ENCODE assay signal across 25 cellular contexts in the genomic region with DNA sequence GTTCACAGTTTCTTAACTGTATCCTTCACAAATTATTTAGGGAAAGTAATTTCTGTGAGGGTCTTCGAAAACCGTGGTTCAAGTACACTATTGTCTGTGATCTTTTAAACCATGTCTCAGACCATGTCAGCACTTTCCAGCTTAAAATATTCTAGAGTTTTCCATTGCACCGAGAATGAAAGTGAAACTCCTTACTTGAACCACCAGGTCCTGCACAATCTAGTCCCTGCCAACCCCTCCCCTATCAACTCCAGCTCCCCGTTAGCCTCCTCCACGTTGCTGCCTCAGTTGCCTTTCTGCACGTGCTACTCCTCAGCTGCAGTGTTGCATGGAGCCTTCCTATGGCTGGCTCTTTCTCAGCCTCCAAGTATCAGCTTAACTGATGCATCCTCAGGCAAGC. TPM values are rescaled to one million over a fixed set of nuclear protein-coding genes. Genes with fewer than 3 reads are reported as not detected.
DNase-seq lines count a peak whose midpoint lies in the region; ATAC-seq and TF ChIP-seq lines count a peak whose summit lies in the region.
"Had no signal": no experiment of that assay in that cellular context is flagged by ENCODE, and none has a peak within 500 bp of the region (broad histone marks: within the 10 kb centered on the region; RNA-seq: fewer than 3 reads in every experiment).

No MANE protein-coding gene starts in this region.

- WGBS in right cardiac atrium = 63% methylated on average over 6 of the region's 6 CpGs

- peak overlapping the region; percentile 8 for H3K4me3 ChIP-seq in right cardiac atrium (ENCODE audit: low read length)
- peak overlapping the region; percentile 19 to 48 for H3K4me3 ChIP-seq in muscle layer of duodenum (ENCODE audit: low read depth in 1 of 2, low read length in 2 of 2)
- H3K4me3 ChIP-seq: SK-N-MC, vagina had no signal

- H3K27me3 Mint-ChIP-seq in central memory CD8-positive, alpha-beta T cell = peaks cover 38% of the 10 kb centered on the region

- in situ Hi-C loops in GM13977 (cut with MboI; ENCODE audit: low pct_unique_long_range_greater_than_20kb, low sequenced_read_pairs, unreplicated experiment) = no loop called here

- H3K4me1 Mint-ChIP-seq in central memory CD8-positive, alpha-beta T cell = peaks cover 5% of the 10 kb centered on the region
- H3K4me1 Mint-ChIP-seq: nephron progenitor cell had no signal

- H3K27ac Mint-ChIP-seq in central memory CD8-positive, alpha-beta T cell (ENCODE audit: low read depth) = no peak overlapping the region
- H3K27ac Mint-ChIP-seq: nephron progenitor cell; progenitor cell of endocrine pancreas; T-helper 2 cell treated with Interferon-gamma antibody and Interleukin-4, amounts not matched to agents 5 μg/mL and 100 μg/mL, for 36 hours; WTC11 had no signal

- H3K9me3 ChIP-seq in right cardiac atrium (ENCODE audit: control insufficient read depth, low read length) (no peaks in the 10 kb centered on the region), muscle layer of duodenum (ENCODE audit: control insufficient read depth in 1 of 2, low read length in 2 of 2) (no peaks in the 10 kb centered on the region)
- H3K9me3 ChIP-seq: spleen, vagina had no signal

- H3K9me3 Mint-ChIP-seq in central memory CD8-positive, alpha-beta T cell = no peaks in the 10 kb centered on the region
- H3K9me3 Mint-ChIP-seq: nephron progenitor cell; T-helper 2 cell treated with Interferon-gamma antibody and Interleukin-4, amounts not matched to agents 5 μg/mL and 100 μg/mL, for 36 hours; WTC11 had no signal

- ATAC-seq in right cardiac atrium (peak in 1 of 2 donors; percentile 53), left ventricle myocardium superior (no peak), left colon (no peak)
- ATAC-seq in central memory CD8-positive, alpha-beta T cell (replicated peaks; ENCODE audit: extremely low read depth, poor library complexity, severe bottlenecking) = no peak
- ATAC-seq: HCT116, Panc1, WTC11 had no signal

- H3K27me3 ChIP-seq in right cardiac atrium (ENCODE audit: control insufficient read depth, insufficient read depth) (no peaks in the 10 kb centered on the region), muscle layer of duodenum (ENCODE audit: low read depth, low read length) (no peaks in the 10 kb centered on the region)
- H3K27me3 ChIP-seq: spleen, vagina had no signal

- DNase-seq in right cardiac atrium (no peak), left ventricle myocardium superior (no peak), NCI-H82 treated with DMSO at 0.1 percent for 48 hours (lab: John Stamatoyannopoulos, UW; ENCODE audit: unreplicated experiment) (no peak), left colon (no peak), GM13977 (ENCODE audit: low spot score) (no peak)
- no peak for DNase-seq in central memory CD8-positive, alpha-beta T cell (ENCODE audit: low spot score in 2 of 2)
- no peak for DNase-seq in effector CD8-positive, alpha-beta T cell (lab: John Stamatoyannopoulos, UW)
- DNase-seq: activated CD4-positive, alpha-beta T cell treated with anti-CD3 and anti-CD28 coated beads, Interleukin-2, amount 50 U/mL, for 4 hours; activated gamma-delta T cell treated with Interleukin-2 at 50 U/mL for 16 hours; C1 segment of cervical spinal cord; dermis blood vessel endothelial cell; foreskin melanocyte; NCI-H1417 treated with DMSO at 0.1 percent for 48 hours; NCI-H2171 treated with DMSO at 0.1 percent for 48 hours; nephron progenitor cell; spleen; stimulated activated CD4-positive, alpha-beta T cell treated with anti-CD3 and anti-CD28 coated beads, Interleukin-4, amount 100 ng/mL, for 4 hours had no signal

- peaks cover 6% of the 10 kb centered on the region for H3K4me1 ChIP-seq in right cardiac atrium (ENCODE audit: control insufficient read depth, insufficient read depth, low read length)
- no peaks in the 10 kb centered on the region for H3K4me1 ChIP-seq in muscle layer of duodenum (ENCODE audit: control insufficient read depth in 1 of 2, insufficient read depth in 2 of 2, low read length in 2 of 2)
- H3K4me1 ChIP-seq: spleen had no signal

- intact Hi-C loops in right cardiac atrium (cut with DNase I) = no loop called here
- intact Hi-C loops in left ventricle myocardium superior (cut with micrococcal nuclease) = no loop called here
- intact Hi-C loops in left colon (cut with DNase I, micrococcal nuclease) = no loop called here

- H3K36me3 Mint-ChIP-seq in central memory CD8-positive, alpha-beta T cell (ENCODE audit: insufficient read depth) = no peaks in the 10 kb centered on the region
- H3K36me3 Mint-ChIP-seq: WTC11 had no signal

- H3K27ac ChIP-seq in right cardiac atrium (ENCODE audit: low read length) = no peak overlapping the region
- no peak overlapping the region for H3K27ac ChIP-seq in muscle layer of duodenum (ENCODE audit: low read length)
- H3K27ac ChIP-seq: SK-N-MC, spleen, vagina had no signal

- no peaks in the 10 kb centered on the region for H3K36me3 ChIP-seq in muscle layer of duodenum (ENCODE audit: control insufficient read depth in 1 of 2, insufficient read depth in 2 of 2, low read length in 2 of 2)
- H3K36me3 ChIP-seq: spleen, vagina had no signal

- TF ChIP-seq CTCF in GM13977 (IDR thresholded peaks at IDR 0.05; ENCODE audit: extremely low read depth, insufficient read depth, missing control alignments) = no peak

- peak overlapping the region; percentile 19 for H3K4me3 Mint-ChIP-seq in central memory CD8-positive, alpha-beta T cell
- H3K4me3 Mint-ChIP-seq: nephron progenitor cell; T-helper 2 cell treated with Interferon-gamma antibody and Interleukin-4, amounts not matched to agents 5 μg/mL and 100 μg/mL, for 36 hours; WTC11 had no signal

RNA-seq across cellular contexts. Expression of a gene that starts 7.2 kb away (rescaled TPM):
- total RNA-seq in right cardiac atrium (10 to 100 TPM; 26.1 to 35.7 (median 30.7) TPM), left ventricle myocardium superior (41.1 TPM), left colon (10 to 100 TPM; 28.7 to 32.9 TPM)
- polyA plus RNA-seq in right cardiac atrium = 9.6 TPM
